In the genomic region with DNA sequence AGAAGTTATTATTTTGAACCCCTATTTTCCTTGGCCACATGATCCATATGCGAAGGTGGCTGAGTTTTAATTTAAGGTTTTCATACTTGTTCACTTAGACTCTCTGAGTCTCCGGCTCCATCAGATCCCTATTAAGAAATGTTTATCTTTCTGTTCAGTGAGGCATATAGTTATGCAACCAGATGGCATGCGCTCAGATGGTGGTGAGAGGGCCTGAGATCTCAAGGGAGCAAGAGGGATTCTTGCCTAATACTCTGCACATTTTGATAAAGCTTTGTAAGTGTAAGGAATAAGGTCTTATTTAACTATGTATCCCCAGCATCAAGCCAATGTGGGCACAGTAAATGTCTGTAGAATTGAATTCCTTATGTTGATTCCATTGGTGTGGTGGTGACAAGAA, we compare ENCODE assay signal across 10 cellular contexts.
DNase-seq lines count a peak whose midpoint lies in the region; TF ChIP-seq lines count a peak whose summit lies in the region.
"Had no signal": no experiment of that assay in that cellular context is flagged by ENCODE, and none has a peak within 500 bp of the region (broad histone marks: within the 10 kb centered on the region; RNA-seq: fewer than 3 reads in every experiment).

No MANE protein-coding gene starts in this region.

- H3K27me3 Mint-ChIP-seq in osteocyte (ENCODE audit: unreplicated experiment), result no peaks in the 10 kb centered on the region
- peaks cover 3% of the 10 kb centered on the region for H3K27me3 Mint-ChIP-seq in activated T-helper 1 cell treated with anti-CD3 and anti-CD28 coated beads, Interleukin-12 subunit alpha, Interleukin-12 subunit beta, Interleukin-2, Interleukin-4 antibody, amounts not matched to agents 30 ng/mL and 10 ng/mL and 1 ng/mL, durations not matched to agents 14 hours and 24 hours and 36 hours (ENCODE audit: insufficient read depth)

- TF ChIP-seq CTCF in BJ (IDR thresholded peaks at IDR 0.05; ENCODE audit: insufficient read depth, low read depth, low read length) (no peak), fibroblast of mammary gland (conservative IDR thresholded peaks at IDR 0.05; ENCODE audit: control insufficient read depth, insufficient read depth, low read depth, low read length) (no peak), osteocyte (IDR thresholded peaks at IDR 0.05) (no peak)

- H3K4me3 ChIP-seq in BJ (ENCODE audit: low read depth, low read length), result no peak overlapping the region
- H3K4me3 ChIP-seq in fibroblast of mammary gland (ENCODE audit: control insufficient read depth, low read depth, low read length), result no peak overlapping the region

- peak overlapping the region; percentile 77 for H3K27ac Mint-ChIP-seq in osteocyte (ENCODE audit: unreplicated experiment)
- no peak overlapping the region for H3K27ac Mint-ChIP-seq in activated T-helper 1 cell treated with anti-CD3 and anti-CD28 coated beads, Interleukin-12 subunit alpha, Interleukin-12 subunit beta, Interleukin-2, Interleukin-4 antibody, amounts not matched to agents 30 ng/mL and 10 ng/mL and 1 ng/mL, durations not matched to agents 14 hours and 24 hours and 36 hours

- peaks cover 47% of the 10 kb centered on the region for H3K4me1 Mint-ChIP-seq in osteocyte (ENCODE audit: unreplicated experiment)
- no peaks in the 10 kb centered on the region for H3K4me1 Mint-ChIP-seq in activated T-helper 1 cell treated with anti-CD3 and anti-CD28 coated beads, Interleukin-12 subunit alpha, Interleukin-12 subunit beta, Interleukin-2, Interleukin-4 antibody, amounts not matched to agents 30 ng/mL and 10 ng/mL and 1 ng/mL, durations not matched to agents 14 hours and 24 hours and 36 hours (ENCODE audit: low read depth)

- H3K36me3 ChIP-seq in BJ (ENCODE audit: control insufficient read depth, insufficient read depth, low read length), result no peaks in the 10 kb centered on the region

- CTCF ChIA-PET in BJ (lab: Yijun Ruan, JAX), result no interaction called here

- DNase-seq in BJ (ENCODE audit: low read depth), result peak; percentile 46
- DNase-seq in NCI-H524 treated with DMSO at 0.1 percent for 48 hours (lab: John Stamatoyannopoulos, UW), result peak; percentile 12
- DNase-seq in fibroblast of mammary gland (ENCODE audit: low read depth), result peak; percentile 93
- no peak for DNase-seq in osteocyte (ENCODE audit: extremely low spot score, unreplicated experiment)
- DNase-seq in NCI-H510A treated with DMSO at 0.1 percent for 48 hours (lab: John Stamatoyannopoulos, UW), result no peak
- DNase-seq in activated T-helper 1 cell treated with anti-CD3 and anti-CD28 coated beads, Interleukin-12 subunit alpha, Interleukin-12 subunit beta, Interleukin-2, Interleukin-4 antibody, amounts not matched to agents 30 ng/mL and 10 ng/mL and 1 ng/mL, durations not matched to agents 14 hours and 24 hours and 36 hours (ENCODE audit: low spot score), result no peak
- DNase-seq in central memory CD4-positive, alpha-beta T cell, result no peak
- no peak for DNase-seq in NCI-H1930 (lab: John Stamatoyannopoulos, UW)
- DNase-seq: H7, nucleus accumbens had no signal

- H3K36me3 Mint-ChIP-seq in osteocyte (ENCODE audit: unreplicated experiment), result no peaks in the 10 kb centered on the region
- H3K36me3 Mint-ChIP-seq in activated T-helper 1 cell treated with anti-CD3 and anti-CD28 coated beads, Interleukin-12 subunit alpha, Interleukin-12 subunit beta, Interleukin-2, Interleukin-4 antibody, amounts not matched to agents 30 ng/mL and 10 ng/mL and 1 ng/mL, durations not matched to agents 14 hours and 24 hours and 36 hours (ENCODE audit: low read depth), result no peaks in the 10 kb centered on the region

- no peaks in the 10 kb centered on the region for H3K9me3 Mint-ChIP-seq in osteocyte (ENCODE audit: unreplicated experiment)
- no peaks in the 10 kb centered on the region for H3K9me3 Mint-ChIP-seq in activated T-helper 1 cell treated with anti-CD3 and anti-CD28 coated beads, Interleukin-12 subunit alpha, Interleukin-12 subunit beta, Interleukin-2, Interleukin-4 antibody, amounts not matched to agents 30 ng/mL and 10 ng/mL and 1 ng/mL, durations not matched to agents 14 hours and 24 hours and 36 hours

- no peaks in the 10 kb centered on the region for H3K27me3 ChIP-seq in BJ (ENCODE audit: control insufficient read depth, insufficient read depth, low read length)

- no peak overlapping the region for H3K4me3 Mint-ChIP-seq in osteocyte (ENCODE audit: unreplicated experiment)
- H3K4me3 Mint-ChIP-seq in activated T-helper 1 cell treated with anti-CD3 and anti-CD28 coated beads, Interleukin-12 subunit alpha, Interleukin-12 subunit beta, Interleukin-2, Interleukin-4 antibody, amounts not matched to agents 30 ng/mL and 10 ng/mL and 1 ng/mL, durations not matched to agents 14 hours and 24 hours and 36 hours, result no peak overlapping the region

- intact Hi-C loops in activated T-helper 1 cell treated with anti-CD3 and anti-CD28 coated beads, Interleukin-12 subunit alpha, Interleukin-12 subunit beta, Interleukin-2, Interleukin-4 antibody, amounts not matched to agents 30 ng/mL and 10 ng/mL and 1 ng/mL, durations not matched to agents 14 hours and 24 hours and 36 hours (cut with micrococcal nuclease), result no loop called here

- POLR2A ChIA-PET in BJ (lab: Charles Lee), result interaction anchor here (0.5 kb wide), 1 partner anchor 130 kb away, joined by 3 read pairs; no protein-coding TSS in a partner anchor

Comparison
In these comparisons a context has a peak if more than half of its experiments do, and no peak if none do; other contexts are left out.
1. DNase-seq: peak in BJ (single experiment), NCI-H524 treated with DMSO at 0.1 percent for 48 hours (single experiment) and fibroblast of mammary gland (single experiment); none in osteocyte (single experiment), NCI-H510A treated with DMSO at 0.1 percent for 48 hours (single experiment), activated T-helper 1 cell treated with anti-CD3 and anti-CD28 coated beads, Interleukin-12 subunit alpha, Interleukin-12 subunit beta, Interleukin-2, Interleukin-4 antibody, amounts not matched to agents 30 ng/mL and 10 ng/mL and 1 ng/mL, durations not matched to agents 14 hours and 24 hours and 36 hours (single experiment), central memory CD4-positive, alpha-beta T cell (single experiment) and NCI-H1930 (0 of 2).